Comparison of ENCODE assay signal across 8 cellular contexts in genomic region chrX:154398668-154399526, GRCh38. TPM values are rescaled to one million over a fixed set of nuclear protein-coding genes. Genes with fewer than 3 reads are reported as not detected.
DNase-seq lines count a peak whose midpoint lies in the region; ATAC-seq and TF ChIP-seq lines count a peak whose summit lies in the region.

No MANE protein-coding gene starts in this region.

- no peaks in the 10 kb centered on the region for H3K9me3 ChIP-seq in right lobe of liver

- peak; percentile 29 for ATAC-seq in HG03103 (IDR thresholded peaks at IDR 0.05; ENCODE audit: low read depth, unreplicated experiment)
- ATAC-seq in right lobe of liver = peak; percentile 55 to 65 (median 60)
- ATAC-seq in GM18519 (IDR thresholded peaks at IDR 0.05; ENCODE audit: low FRiP score, unreplicated experiment) = no peak

- H3K4me1 ChIP-seq in right lobe of liver = peaks cover 0 to 25% (median 6%) of the 10 kb centered on the region in 4 donors

- WGBS in right lobe of liver (ENCODE audit: insufficient coverage, low coverage, low lambda C conversion rate, missing lambda C conversion rate) = 23% methylated on average over 38 of the region's 49 CpGs

- intact Hi-C loops in right lobe of liver (cut with DNase I) = no loop called here

- TF ChIP-seq CTCF in right lobe of liver (IDR thresholded peaks at IDR 0.05) = peak; percentile 75 to 85 (median 79)

- peak overlapping the region; percentile 95 to 96 (median 95) for H3K27ac ChIP-seq in right lobe of liver

- TF ChIP-seq POLR2A in right lobe of liver (IDR thresholded peaks at IDR 0.05) = no peak

- H3K4me3 ChIP-seq in right lobe of liver = peak overlapping the region; percentile 71 to 76 (median 75)

- peaks cover 0 to 18% (median 4%) of the 10 kb centered on the region in 4 donors for H3K36me3 ChIP-seq in right lobe of liver

- DNase-seq in Daoy (ENCODE audit: low read depth) (peak; percentile 72), NCI-H524 (lab: John Stamatoyannopoulos, UW) (peak; percentile 61 to 87), dermis microvascular lymphatic vessel endothelial cell (ENCODE audit: low read depth in 2 of 2) (peak; percentile 60 to 86), right lobe of liver (peak; percentile 79 to 87 (median 83))
- DNase-seq in activated CD4-positive, alpha-beta T cell treated with anti-CD3 and anti-CD28 coated beads, Interleukin-2, amount 50 U/mL, for 48 hours = peak; percentile 78 to 85
- DNase-seq in stimulated activated CD4-positive, alpha-beta T cell treated with anti-CD3 and anti-CD28 coated beads, Interleukin-2, amount 100 ng/mL, for 48 hours = peak; percentile 69 to 73

- H3K27me3 ChIP-seq in right lobe of liver = no peaks in the 10 kb centered on the region

RNA-seq across cellular contexts. Expression of gene RPL10, which starts 0.7 kb away (rescaled TPM):
- 3,278 and 3,646 TPM in 2 replicates for total RNA-seq in Daoy (2014; rRNA removed; shearing (Covaris generic))
- total RNA-seq in dermis microvascular lymphatic vessel endothelial cell (2,372 and 2,629 TPM in 2 replicates), right lobe of liver (1,000 to 10,000 TPM in 5 of 6 experiments, 100 to 1,000 TPM in 1; 899 to 1,899 (median 1,157) TPM)

RNA-seq across cellular contexts. Expression of gene DNASE1L1, which starts 10.2 kb away (rescaled TPM):
- 7.2 and 28.4 TPM in 2 replicates for total RNA-seq in Daoy (2014; rRNA removed; shearing (Covaris generic))
- 105 and 121 TPM in 2 replicates for total RNA-seq in dermis microvascular lymphatic vessel endothelial cell
- total RNA-seq in right lobe of liver = 10 to 100 TPM; 11.7 to 19.5 (median 14.9) TPM

RNA-seq across cellular contexts. Expression of gene TAFAZZIN, which starts 12.4 kb away (rescaled TPM):
- 9.0 and 14.9 TPM in 2 replicates for total RNA-seq in Daoy (2014; rRNA removed; shearing (Covaris generic))
- total RNA-seq in dermis microvascular lymphatic vessel endothelial cell (11.9 and 14.9 TPM in 2 replicates), right lobe of liver (10 to 100 TPM; 12.6 to 23.0 (median 17.3) TPM)

RNA-seq across cellular contexts. Expression of gene EMD, which starts 19.8 kb away (rescaled TPM):
- total RNA-seq in Daoy (2014; rRNA removed; shearing (Covaris generic)) = 9.0 and 15.1 TPM in 2 replicates
- total RNA-seq in dermis microvascular lymphatic vessel endothelial cell = 17.8 and 20.5 TPM in 2 replicates
- total RNA-seq in right lobe of liver = 10 to 100 TPM; 19.8 to 28.8 (median 24.2) TPM

RNA-seq across cellular contexts. Expression of gene FLNA, which starts 24.5 kb away (rescaled TPM):
- 721 and 801 TPM in 2 replicates for total RNA-seq in Daoy (2014; rRNA removed; shearing (Covaris generic))
- 1,135 and 1,161 TPM in 2 replicates for total RNA-seq in dermis microvascular lymphatic vessel endothelial cell
- total RNA-seq in right lobe of liver = 100 to 1,000 TPM in 1 of 6 experiments, 10 to 100 TPM in 5; 46.8 to 124 (median 82.6) TPM
